In the genomic region with DNA sequence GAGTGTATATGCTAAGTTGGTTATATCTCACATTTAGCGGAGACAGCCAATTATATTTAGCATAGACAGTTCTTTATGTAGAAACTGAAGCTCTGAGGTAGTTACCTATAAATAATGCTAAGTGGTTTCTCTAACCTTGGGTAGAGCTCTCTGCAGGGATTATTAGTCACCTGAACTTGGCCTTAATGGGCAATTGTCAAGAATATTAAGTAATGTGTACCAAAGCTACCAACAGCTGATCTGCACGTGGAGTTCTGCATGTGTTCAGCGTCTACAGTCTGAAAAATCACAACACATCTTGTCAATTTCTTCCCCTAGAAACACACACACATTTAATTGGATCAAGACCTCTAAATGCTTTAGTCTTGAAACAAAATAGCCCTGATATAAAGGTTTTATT, we compare ENCODE assay signal across 17 cellular contexts.
"Had no signal": no experiment of that assay in that cellular context is flagged by ENCODE, and none has a peak within 500 bp of the region (broad histone marks: within the 10 kb centered on the region; RNA-seq: fewer than 3 reads in every experiment).

No MANE protein-coding gene starts in this region.

- ATAC-seq: esophagus mucosa; left cardiac atrium; left ventricle myocardium superior; naive thymus-derived CD8-positive, alpha-beta T cell; upper lobe of right lung had no signal

- H3K4me2 ChIP-seq: smooth muscle cell had no signal

- H3K4me1 ChIP-seq: upper lobe of right lung, vagina had no signal

- H3K9me3 ChIP-seq: neutrophil, right atrium auricular region, tibial artery, upper lobe of right lung, vagina had no signal

- H3K27ac Mint-ChIP-seq: immature natural killer cell; naive thymus-derived CD8-positive, alpha-beta T cell; stimulated activated naive CD8-positive, alpha-beta T cell treated with anti-CD3 and anti-CD28 coated beads, Interleukin-15, Interleukin-2, amounts not matched to agents 100 ng/mL and 50 ng/mL, for 24 hours had no signal

- H3K4me1 Mint-ChIP-seq: immature natural killer cell; naive thymus-derived CD8-positive, alpha-beta T cell had no signal

- H3K36me3 ChIP-seq: neutrophil, right atrium auricular region, tibial artery, upper lobe of right lung, vagina had no signal

- H3K4me3 ChIP-seq: lung, right atrium auricular region, smooth muscle cell, tibial artery, upper lobe of right lung, vagina had no signal

- DNase-seq: effector memory CD4-positive, alpha-beta T cell; foreskin fibroblast; immature natural killer cell; kidney; left cardiac atrium; left ventricle myocardium superior; naive thymus-derived CD8-positive, alpha-beta T cell; stimulated activated CD4-positive, alpha-beta T cell treated with anti-CD3 and anti-CD28 coated beads, Interleukin-2, amount 100 ng/mL, for 48 hours; tibial artery; upper lobe of right lung had no signal

- H3K27me3 Mint-ChIP-seq: naive thymus-derived CD8-positive, alpha-beta T cell; stimulated activated naive CD8-positive, alpha-beta T cell treated with anti-CD3 and anti-CD28 coated beads, Interleukin-15, Interleukin-2, amounts not matched to agents 100 ng/mL and 50 ng/mL, for 24 hours had no signal

- H3K27me3 ChIP-seq: neutrophil, right atrium auricular region, tibial artery, upper lobe of right lung, vagina had no signal

- H3K4me3 Mint-ChIP-seq: immature natural killer cell; naive thymus-derived CD8-positive, alpha-beta T cell; stimulated activated naive CD8-positive, alpha-beta T cell treated with anti-CD3 and anti-CD28 coated beads, Interleukin-15, Interleukin-2, amounts not matched to agents 100 ng/mL and 50 ng/mL, for 24 hours had no signal

- H3K36me3 Mint-ChIP-seq: immature natural killer cell; naive thymus-derived CD8-positive, alpha-beta T cell had no signal

- H3K27ac ChIP-seq: neutrophil, right atrium auricular region, tibial artery, upper lobe of right lung, vagina had no signal
